25 cellular contexts compared by ENCODE assay signal in the genomic region with DNA sequence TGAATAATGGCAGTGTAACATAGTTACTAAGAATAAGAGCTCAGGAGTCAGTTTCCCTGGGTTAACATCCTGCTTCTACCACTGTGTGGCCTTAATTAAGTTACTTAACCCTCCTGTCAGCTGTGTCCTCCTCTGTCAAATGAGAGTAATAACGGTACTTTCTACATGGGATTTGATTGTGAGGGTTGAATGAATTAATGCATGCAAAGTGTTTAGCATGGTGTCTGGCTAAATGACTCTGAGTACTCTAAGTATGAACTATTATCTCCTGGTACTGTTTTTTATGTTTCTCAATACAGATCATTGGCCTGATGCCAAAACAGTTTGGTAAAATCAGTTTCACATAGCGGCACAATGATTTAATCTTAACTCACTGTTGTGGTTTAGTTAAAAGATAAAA. TPM values are rescaled to one million over a fixed set of nuclear protein-coding genes. Genes with fewer than 3 reads are reported as not detected.
DNase-seq lines count a peak whose midpoint lies in the region; ATAC-seq and TF ChIP-seq lines count a peak whose summit lies in the region.
"Had no signal": no experiment of that assay in that cellular context is flagged by ENCODE, and none has a peak within 500 bp of the region (broad histone marks: within the 10 kb centered on the region; RNA-seq: fewer than 3 reads in every experiment).

No MANE protein-coding gene starts in this region.

- no peaks in the 10 kb centered on the region for H3K27me3 ChIP-seq in CD8-positive, alpha-beta T cell (ENCODE audit: insufficient read depth, low read length)
- H3K27me3 ChIP-seq: ascending aorta, tibial artery had no signal

- CTCF ChIA-PET in CD8-positive, alpha-beta T cell (lab: Charles Lee): interaction anchor here (1.0 to 2.1 kb wide), 4 partner anchors 18 to 34 kb away, joined by 4 to 8 read pairs (median 5); no protein-coding TSS in a partner anchor

- H3K27me3 Mint-ChIP-seq in CD8-positive, alpha-beta T cell (ENCODE audit: low read depth): no peaks in the 10 kb centered on the region
- H3K27me3 Mint-ChIP-seq in activated T-helper 17 cell treated with anti-CD3 and anti-CD28 coated beads, Interleukin-2, amount 50 U/mL, for 72 hours: no peaks in the 10 kb centered on the region
- H3K27me3 Mint-ChIP-seq: progenitor cell of endocrine pancreas had no signal

- peaks cover 58% of the 10 kb centered on the region for H3K4me1 Mint-ChIP-seq in CD8-positive, alpha-beta T cell (ENCODE audit: low read depth)
- H3K4me1 Mint-ChIP-seq in activated T-helper 17 cell treated with anti-CD3 and anti-CD28 coated beads, Interleukin-2, amount 50 U/mL, for 72 hours: peaks cover 39% of the 10 kb centered on the region
- H3K4me1 Mint-ChIP-seq: nephron had no signal

- H3K27ac Mint-ChIP-seq in CD8-positive, alpha-beta T cell: peak overlapping the region; percentile 6
- peak overlapping the region; percentile 76 for H3K27ac Mint-ChIP-seq in activated T-helper 17 cell treated with anti-CD3 and anti-CD28 coated beads, Interleukin-2, amount 50 U/mL, for 72 hours
- H3K27ac Mint-ChIP-seq: activated T-helper 1 cell treated with anti-CD3 and anti-CD28 coated beads, Interleukin-12 subunit alpha, Interleukin-12 subunit beta, Interleukin-2, Interleukin-4 antibody, amounts not matched to agents 30 ng/mL and 10 ng/mL and 1 ng/mL, durations not matched to agents 14 hours and 24 hours and 36 hours; GM23338; nephron; progenitor cell of endocrine pancreas had no signal

- no peak overlapping the region for H3K4me3 Mint-ChIP-seq in CD8-positive, alpha-beta T cell
- peak overlapping the region; percentile 15 for H3K4me3 Mint-ChIP-seq in activated T-helper 17 cell treated with anti-CD3 and anti-CD28 coated beads, Interleukin-2, amount 50 U/mL, for 72 hours
- H3K4me3 Mint-ChIP-seq: activated T-helper 1 cell treated with anti-CD3 and anti-CD28 coated beads, Interleukin-12 subunit alpha, Interleukin-12 subunit beta, Interleukin-2, Interleukin-4 antibody, amounts not matched to agents 30 ng/mL and 10 ng/mL and 1 ng/mL, durations not matched to agents 14 hours and 24 hours and 36 hours; GM23338; nephron had no signal

- intact Hi-C loops in CD8-positive, alpha-beta T cell (cut with DNase I, micrococcal nuclease): no loop called here

- ATAC-seq in CD8-positive, alpha-beta T cell: peak; percentile 14
- peak; percentile 91 for ATAC-seq in activated T-helper 17 cell treated with anti-CD3 and anti-CD28 coated beads, Interleukin-2, amount 50 U/mL, for 72 hours (replicated peaks)
- ATAC-seq in GM19455 (IDR thresholded peaks at IDR 0.05; ENCODE audit: unreplicated experiment): no peak
- ATAC-seq: GM23338 had no signal

- DNase-seq in AG20443 (ENCODE audit: low spot score): peak; percentile 12
- no peak for DNase-seq in CD8-positive, alpha-beta T cell
- DNase-seq in fibroblast of the aortic adventitia (ENCODE audit: low read depth): peak; percentile 69
- DNase-seq in cerebellum (ENCODE audit: low spot score): no peak
- no peak for DNase-seq in NCI-H146 (lab: John Stamatoyannopoulos, UW)
- no peak for DNase-seq in activated CD4-positive, alpha-beta T cell treated with anti-CD3 and anti-CD28 coated beads, Interleukin-2, amount 50 U/mL, for 4 hours
- DNase-seq: activated CD4-positive, alpha-beta T cell treated with anti-CD3 and anti-CD28 coated beads for 4 hours; cortex of kidney; DMS153; KBM-7; NCI-H1048; NCI-H524 treated with DMSO at 0.1 percent for 48 hours; SHP77 treated with DMSO at 0.1 percent for 48 hours; small intestine; T1000; tibial artery had no signal

- TF ChIP-seq CTCF in CD8-positive, alpha-beta T cell (IDR thresholded peaks at IDR 0.05): no peak
- no peak for TF ChIP-seq CTCF in fibroblast of the aortic adventitia (IDR thresholded peaks at IDR 0.05; ENCODE audit: insufficient read depth, low read length)

- POLR2A ChIA-PET in CD8-positive, alpha-beta T cell (lab: Charles Lee): interaction anchor here (1.2 to 3.9 kb wide), 3 partner anchors 14 to 190 kb away, joined by 3 to 20 read pairs (median 4); a partner anchor contains a TSS

- no peaks in the 10 kb centered on the region for H3K9me3 ChIP-seq in CD8-positive, alpha-beta T cell (ENCODE audit: low read length)
- H3K9me3 ChIP-seq: ascending aorta, tibial artery had no signal

- no peak overlapping the region for H3K4me3 ChIP-seq in CD8-positive, alpha-beta T cell (ENCODE audit: low read depth, low read length)
- no peak overlapping the region for H3K4me3 ChIP-seq in fibroblast of the aortic adventitia (ENCODE audit: low read depth, low read length)
- H3K4me3 ChIP-seq: ascending aorta, GM23338, tibial artery had no signal

- peaks cover 3% of the 10 kb centered on the region for H3K36me3 ChIP-seq in CD8-positive, alpha-beta T cell (ENCODE audit: insufficient read depth, low read length)

- peaks cover 16% of the 10 kb centered on the region for H3K4me1 ChIP-seq in CD8-positive, alpha-beta T cell (ENCODE audit: insufficient read depth, low read length)
- H3K4me1 ChIP-seq: ascending aorta, tibial artery had no signal

- no peak overlapping the region for H3K27ac ChIP-seq in CD8-positive, alpha-beta T cell (ENCODE audit: low read depth, low read length)
- H3K27ac ChIP-seq: ascending aorta, epithelial cell of prostate, tibial artery had no signal

- peaks cover 67% of the 10 kb centered on the region for H3K36me3 Mint-ChIP-seq in CD8-positive, alpha-beta T cell
- H3K36me3 Mint-ChIP-seq in activated T-helper 17 cell treated with anti-CD3 and anti-CD28 coated beads, Interleukin-2, amount 50 U/mL, for 72 hours (ENCODE audit: low read depth): peaks cover 91% of the 10 kb centered on the region

- no peaks in the 10 kb centered on the region for H3K9me3 Mint-ChIP-seq in CD8-positive, alpha-beta T cell
- H3K9me3 Mint-ChIP-seq in activated T-helper 17 cell treated with anti-CD3 and anti-CD28 coated beads, Interleukin-2, amount 50 U/mL, for 72 hours: no peaks in the 10 kb centered on the region
- H3K9me3 Mint-ChIP-seq: activated T-helper 1 cell treated with anti-CD3 and anti-CD28 coated beads, Interleukin-12 subunit alpha, Interleukin-12 subunit beta, Interleukin-2, Interleukin-4 antibody, amounts not matched to agents 30 ng/mL and 10 ng/mL and 1 ng/mL, durations not matched to agents 14 hours and 24 hours and 36 hours; GM23338 had no signal

RNA-seq across cellular contexts. Expression of a gene that starts 19.6 kb away (rescaled TPM):
- total RNA-seq in CD8-positive, alpha-beta T cell: 10 to 100 TPM; 76.7 to 84.9 TPM
- total RNA-seq in activated T-helper 17 cell treated with anti-CD3 and anti-CD28 coated beads, Interleukin-2, amount 50 U/mL, for 72 hours: 10 to 100 TPM; 34.3 to 43.6 TPM
- total RNA-seq in fibroblast of the aortic adventitia (ENCODE audit: low replicate concordance): 42.3 and 43.7 TPM in 2 replicates
- total RNA-seq in cerebellum: 64.2 TPM

RNA-seq across cellular contexts. Expression of a gene that starts 51.7 kb away (rescaled TPM):
- total RNA-seq in CD8-positive, alpha-beta T cell: under 1 TPM; 0.14 to 0.46 TPM
- 1 to 10 TPM; 1.7 to 4.3 TPM for total RNA-seq in activated T-helper 17 cell treated with anti-CD3 and anti-CD28 coated beads, Interleukin-2, amount 50 U/mL, for 72 hours
- total RNA-seq in fibroblast of the aortic adventitia (ENCODE audit: low replicate concordance): 0.65 and 1.9 TPM in 2 replicates
- 6.3 TPM for total RNA-seq in cerebellum
- total RNA-seq: ascending aorta, GM23338, lung microvascular endothelial cell had no signal

Comparison
In these comparisons a context has a peak if more than half of its experiments do, and no peak if none do; other contexts are left out.
1. DNase-seq: peak in AG20443 (single experiment) and fibroblast of the aortic adventitia (single experiment); none in CD8-positive, alpha-beta T cell (0 of 7), cerebellum (single experiment), NCI-H146 (single experiment) and activated CD4-positive, alpha-beta T cell treated with anti-CD3 and anti-CD28 coated beads, Interleukin-2, amount 50 U/mL, for 4 hours (0 of 2).